ENCODE assay signal across 15 cellular contexts in the genomic region with DNA sequence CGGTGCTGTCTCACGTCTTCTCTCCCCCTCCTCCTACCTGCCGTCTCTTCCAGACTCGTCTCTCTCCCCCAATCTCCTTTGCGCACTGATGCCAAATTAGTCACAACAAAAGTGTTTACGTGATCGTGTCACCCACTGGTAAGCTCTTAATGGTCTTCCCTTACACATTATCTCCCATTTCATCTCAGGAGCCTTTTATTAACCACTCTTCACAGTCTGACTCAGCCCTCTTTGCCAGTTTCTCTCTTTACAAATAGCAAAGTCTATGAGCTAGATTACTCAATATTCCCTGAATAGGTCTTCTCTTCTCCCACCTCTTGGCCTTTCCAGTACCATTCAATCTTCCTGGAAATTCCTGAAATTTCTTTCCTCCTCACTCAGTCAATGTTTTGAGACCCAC.
DNase-seq lines count a peak whose midpoint lies in the region; ATAC-seq, FAIRE-seq and TF ChIP-seq lines count a peak whose summit lies in the region.
"Had no signal": no experiment of that assay in that cellular context is flagged by ENCODE, and none has a peak within 500 bp of the region (broad histone marks: within the 10 kb centered on the region; RNA-seq: fewer than 3 reads in every experiment).

No MANE protein-coding gene starts in this region.

- no peak overlapping the region for H4K5ac ChIP-seq in mesendoderm (ENCODE audit: low read length)

- H3K4me1 Mint-ChIP-seq in activated CD8-positive, alpha-beta T cell treated with anti-CD3 and anti-CD28 coated beads, Interleukin-2, amount 10 ng/mL, durations not matched to agents 7 days and 5 days (ENCODE audit: low read depth) = no peaks in the 10 kb centered on the region
- H3K4me1 Mint-ChIP-seq: nephron had no signal

- H2BK15ac ChIP-seq in mesendoderm (replicated peaks; ENCODE audit: low read depth) = no peak overlapping the region

- no peak overlapping the region for H4K8ac ChIP-seq in mesendoderm (ENCODE audit: low read depth, low read length)

- POLR2A ChIA-PET in activated CD8-positive, alpha-beta T cell treated with anti-CD3 and anti-CD28 coated beads, Interleukin-2, amount 10 ng/mL, durations not matched to agents 7 days and 5 days (lab: Charles Lee) = no interaction called here

- H3K27me3 Mint-ChIP-seq in activated CD8-positive, alpha-beta T cell treated with anti-CD3 and anti-CD28 coated beads, Interleukin-2, amount 10 ng/mL, durations not matched to agents 7 days and 5 days (ENCODE audit: low read depth) = peaks cover 5% of the 10 kb centered on the region

- CTCF ChIA-PET in activated CD8-positive, alpha-beta T cell treated with anti-CD3 and anti-CD28 coated beads, Interleukin-2, amount 10 ng/mL, durations not matched to agents 7 days and 5 days (lab: Charles Lee) = no interaction called here

- no peak overlapping the region for H3K56ac ChIP-seq in mesendoderm (ENCODE audit: low read length)

- H3K27me3 ChIP-seq in bronchial epithelial cell (ENCODE audit: control insufficient read depth, insufficient read depth, low read length) (no peaks in the 10 kb centered on the region), mesendoderm (ENCODE audit: insufficient read depth, low read length, poor library complexity) (no peaks in the 10 kb centered on the region)
- H3K27me3 ChIP-seq: MG63, testis had no signal

- H3K18ac ChIP-seq in mesendoderm (ENCODE audit: low read length) = no peak overlapping the region

- no peak overlapping the region for H3K9ac ChIP-seq in mesendoderm (ENCODE audit: low read length)

- no CpG with 5 or more reads among the region's 7 CpGs for WGBS in mesendoderm (ENCODE audit: extremely low coverage, insufficient coverage, low lambda C conversion rate)

- no peak overlapping the region for H2AK5ac ChIP-seq in mesendoderm (ENCODE audit: low read length)

- H3K4me1 ChIP-seq in mesendoderm (ENCODE audit: control insufficient read depth, low read depth, low read length) = no peaks in the 10 kb centered on the region
- H3K4me1 ChIP-seq: testis had no signal

- no peaks in the 10 kb centered on the region for H3K9me3 Mint-ChIP-seq in activated CD8-positive, alpha-beta T cell treated with anti-CD3 and anti-CD28 coated beads, Interleukin-2, amount 10 ng/mL, durations not matched to agents 7 days and 5 days (ENCODE audit: insufficient read depth)
- H3K9me3 Mint-ChIP-seq: activated naive CD4-positive, alpha-beta T cell treated with anti-CD3 and anti-CD28 coated beads for 36 hours; CD8-positive, alpha-beta T cell; nephron had no signal

- H3K79me1 ChIP-seq in mesendoderm (ENCODE audit: low read length) = no peaks in the 10 kb centered on the region

- no peak overlapping the region for H3K23ac ChIP-seq in mesendoderm (ENCODE audit: low read length)

- no peak overlapping the region for H3K4me3 Mint-ChIP-seq in activated CD8-positive, alpha-beta T cell treated with anti-CD3 and anti-CD28 coated beads, Interleukin-2, amount 10 ng/mL, durations not matched to agents 7 days and 5 days
- H3K4me3 Mint-ChIP-seq: activated naive CD4-positive, alpha-beta T cell treated with anti-CD3 and anti-CD28 coated beads for 36 hours; CD8-positive, alpha-beta T cell; nephron had no signal

- no peak for FAIRE-seq in bronchial epithelial cell (lab: Jason Lieb, UNC)

- H3K4me3 ChIP-seq in bronchial epithelial cell (ENCODE audit: low read depth, low read length) (no peak overlapping the region), mesendoderm (ENCODE audit: low read length) (no peak overlapping the region)
- H3K4me3 ChIP-seq: MG63, skin epidermis, testis had no signal

- DNase-seq in EL (peak; percentile 87), LoVo (ENCODE audit: low spot score) (peak; percentile 15), bronchial epithelial cell (ENCODE audit: low read depth) (peak; percentile 49), mesendoderm (peak; percentile 28), NCI-H1694 (lab: John Stamatoyannopoulos, UW) (no peak), NCI-H748 (lab: John Stamatoyannopoulos, UW; ENCODE audit: unreplicated experiment) (no peak), Kasumi-1 (lab: John Stamatoyannopoulos, UW) (no peak)
- DNase-seq in activated CD8-positive, alpha-beta T cell treated with anti-CD3 and anti-CD28 coated beads, Interleukin-2, amount 10 ng/mL, durations not matched to agents 7 days and 5 days = no peak
- DNase-seq: activated naive CD4-positive, alpha-beta T cell treated with anti-CD3 and anti-CD28 coated beads for 36 hours; CD8-positive, alpha-beta T cell; MG63; NCI-H446; testis had no signal

- ATAC-seq in activated CD8-positive, alpha-beta T cell treated with anti-CD3 and anti-CD28 coated beads, Interleukin-2, amount 10 ng/mL, durations not matched to agents 7 days and 5 days = no peak
- ATAC-seq: CD8-positive, alpha-beta T cell had no signal

- no peaks in the 10 kb centered on the region for H3K79me2 ChIP-seq in mesendoderm (ENCODE audit: control insufficient read depth, insufficient read depth, low read length)

- no peak for TF ChIP-seq CTCF in bronchial epithelial cell (IDR thresholded peaks at IDR 0.05; ENCODE audit: insufficient read depth, low read length, severe bottlenecking)

- H3K36me3 Mint-ChIP-seq in activated CD8-positive, alpha-beta T cell treated with anti-CD3 and anti-CD28 coated beads, Interleukin-2, amount 10 ng/mL, durations not matched to agents 7 days and 5 days (ENCODE audit: low read depth) = no peaks in the 10 kb centered on the region
- H3K36me3 Mint-ChIP-seq: CD8-positive, alpha-beta T cell had no signal

- no peak overlapping the region for H3K4ac ChIP-seq in mesendoderm (ENCODE audit: low read depth, low read length)

- H2BK5ac ChIP-seq in mesendoderm (ENCODE audit: low read length) = no peak overlapping the region

- H3K4me2 ChIP-seq in mesendoderm (ENCODE audit: low read length) = no peak overlapping the region

- H3K27ac Mint-ChIP-seq in activated CD8-positive, alpha-beta T cell treated with anti-CD3 and anti-CD28 coated beads, Interleukin-2, amount 10 ng/mL, durations not matched to agents 7 days and 5 days = no peak overlapping the region
- H3K27ac Mint-ChIP-seq: activated naive CD4-positive, alpha-beta T cell treated with anti-CD3 and anti-CD28 coated beads for 36 hours; CD8-positive, alpha-beta T cell; nephron had no signal

- H3K36me3 ChIP-seq in bronchial epithelial cell (ENCODE audit: control insufficient read depth, insufficient read depth, low read length) = no peaks in the 10 kb centered on the region
- H3K36me3 ChIP-seq in mesendoderm (ENCODE audit: control insufficient read depth, insufficient read depth, low read length) = no peaks in the 10 kb centered on the region
- H3K36me3 ChIP-seq: MG63 had no signal

- no peak overlapping the region for H2BK120ac ChIP-seq in mesendoderm (ENCODE audit: low read depth, low read length)

- no peak overlapping the region for H3K27ac ChIP-seq in mesendoderm (ENCODE audit: low read depth, low read length)
- H3K27ac ChIP-seq: skin epidermis, testis had no signal

Comparison
In these comparisons a context has a peak if more than half of its experiments do, and no peak if none do; other contexts are left out.
1. DNase-seq: peak in EL (single experiment), LoVo (single experiment), bronchial epithelial cell (single experiment) and mesendoderm (single experiment); none in activated CD8-positive, alpha-beta T cell treated with anti-CD3 and anti-CD28 coated beads, Interleukin-2, amount 10 ng/mL, durations not matched to agents 7 days and 5 days (single experiment), NCI-H1694 (single experiment), NCI-H748 (single experiment) and Kasumi-1 (0 of 2).